In genomic region chr1:78370779-78371482, GRCh38 we compare ENCODE assay signal across 1 cellular context.
TF ChIP-seq lines count a peak whose summit lies in the region.

No MANE protein-coding gene starts in this region.

TF ChIP-seq in GM23338, 12 proteins besides CTCF, POLR2A, EP300 and RAD21 (continued from another document):
- no peak for TF ChIP-seq ZNF462 (CRISPR knock-in tag; IDR thresholded peaks at IDR 0.05)
- TF ChIP-seq EZH2phosphoT487 (IDR thresholded peaks at IDR 0.05; ENCODE audit: unreplicated experiment) = no peak
- no peak for TF ChIP-seq ZNF114 (CRISPR knock-in tag; IDR thresholded peaks at IDR 0.05)
- TF ChIP-seq NANOG (IDR thresholded peaks at IDR 0.05; ENCODE audit: borderline replicate concordance) = no peak
- TF ChIP-seq EZH2 (IDR thresholded peaks at IDR 0.05; ENCODE audit: low read depth, unreplicated experiment) = no peak
